Comparison of ENCODE assay signal across 1 cellular context in the genomic region with DNA sequence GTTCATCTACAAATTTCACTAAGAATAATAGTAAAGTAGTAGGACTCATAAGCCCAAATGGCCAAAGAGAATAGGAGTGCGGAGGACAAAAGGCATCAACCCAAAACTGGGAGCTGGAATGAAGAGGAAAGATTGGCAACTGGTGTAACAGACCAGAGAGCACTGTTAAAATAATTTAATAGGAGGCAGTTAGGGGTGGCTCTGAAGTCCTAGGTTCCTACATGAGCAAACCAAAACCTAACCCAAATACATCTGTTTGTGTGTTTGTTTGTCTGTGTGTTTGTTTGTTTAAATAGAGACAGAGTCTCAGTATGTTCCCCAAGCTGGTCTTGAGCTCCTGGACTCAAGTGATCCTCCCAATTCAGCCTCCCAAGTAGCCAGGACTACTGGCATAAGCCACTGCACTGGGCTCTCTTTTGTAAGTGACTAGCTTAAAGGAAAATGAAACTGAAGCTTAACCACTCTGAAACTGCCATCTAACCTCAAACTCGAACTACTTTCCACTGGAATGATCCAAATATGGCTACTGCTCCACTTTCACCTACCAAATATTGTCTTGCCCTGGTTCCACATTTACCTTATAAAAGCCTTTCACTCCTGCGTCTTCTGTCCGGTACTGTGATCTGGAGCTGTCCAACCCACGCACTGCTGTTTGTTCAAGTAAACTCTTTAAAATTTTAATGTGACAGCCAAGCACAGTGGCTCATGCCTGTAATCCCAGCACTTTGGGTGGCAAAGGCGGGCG.
TF ChIP-seq lines count a peak whose summit lies in the region.

No MANE protein-coding gene starts in this region.

TF ChIP-seq in WTC11, 78 proteins besides CTCF, POLR2A, EP300 and RAD21 (continued from another document):
- TF ChIP-seq PRDM15 (CRISPR knock-in tag; IDR thresholded peaks at IDR 0.05) (no peak), RORB (CRISPR knock-in tag; IDR thresholded peaks at IDR 0.05) (no peak)
